Comparison of ENCODE assay signal across 1 cellular context in genomic region chr1:31239653-31240241, GRCh38.
TF ChIP-seq lines count a peak whose summit lies in the region.

NKAIN1 (minus strand) TSS chr1:31239887; CDS start chr1:31239547, 340 bp downstream.

TF ChIP-seq in HEK293, 187 proteins besides CTCF, POLR2A, EP300 and RAD21 (continued from another document):
- TF ChIP-seq ZNF398 (tag by site-specific recombination; IDR thresholded peaks at IDR 0.05) (peak; percentile 89), IKZF3 (tag by site-specific recombination; IDR thresholded peaks at IDR 0.05) (no peak), PBX3 (CRISPR knock-in tag; IDR thresholded peaks at IDR 0.05) (0 out of 2 replicates have a peak, but pooled peaks have one; percentile 59), ZNF354C (tag by site-specific recombination; IDR thresholded peaks at IDR 0.05; ENCODE audit: borderline replicate concordance, low read depth) (no peak), HOXC10 (CRISPR knock-in tag; IDR thresholded peaks at IDR 0.05) (no peak), ZNF488 (tag by site-specific recombination; IDR thresholded peaks at IDR 0.05) (no peak), BCL6B (tag by site-specific recombination; IDR thresholded peaks at IDR 0.05) (no peak), ZNF747 (tag by site-specific recombination; IDR thresholded peaks at IDR 0.05) (no peak), ZNF341 (tag by site-specific recombination; IDR thresholded peaks at IDR 0.05; ENCODE audit: low read depth) (peak; percentile 60; the same call in 1 of the 2 replicates), ZBTB44 (tag by site-specific recombination; IDR thresholded peaks at IDR 0.05) (no peak), ZNF394 (tag by site-specific recombination; IDR thresholded peaks at IDR 0.05; ENCODE audit: borderline replicate concordance) (no peak), ZNF677 (tag by site-specific recombination; IDR thresholded peaks at IDR 0.05) (0 out of 2 replicates have a peak, but pooled peaks have one; percentile 11), ZNF830 (tag by site-specific recombination; IDR thresholded peaks at IDR 0.05; ENCODE audit: low read depth) (no peak), ZBTB20 (tag by site-specific recombination; IDR thresholded peaks at IDR 0.05) (no peak), AEBP2 (tag by site-specific recombination; IDR thresholded peaks at IDR 0.05; ENCODE audit: borderline replicate concordance) (no peak), ZBTB48 (tag by site-specific recombination; IDR thresholded peaks at IDR 0.05) (peak; percentile 20; the same call in 1 of the 2 replicates), ZNF404 (tag by site-specific recombination; IDR thresholded peaks at IDR 0.05) (no peak), SCRT2 (tag by site-specific recombination; IDR thresholded peaks at IDR 0.05) (no peak), ZNF324 (tag by site-specific recombination; IDR thresholded peaks at IDR 0.05) (no peak), ELK4 (IDR thresholded peaks at IDR 0.05; ENCODE audit: borderline replicate concordance, low read depth, low read length) (no peak), ZNF776 (tag by site-specific recombination; IDR thresholded peaks at IDR 0.05; ENCODE audit: borderline replicate concordance) (no peak), MEIS1 (CRISPR knock-in tag; IDR thresholded peaks at IDR 0.05; ENCODE audit: borderline replicate concordance) (no peak), ZBTB21 (tag by site-specific recombination; IDR thresholded peaks at IDR 0.05) (no peak), ZNF302 (tag by site-specific recombination; IDR thresholded peaks at IDR 0.05; ENCODE audit: low read depth) (no peak), ZNF501 (tag by site-specific recombination; IDR thresholded peaks at IDR 0.05) (no peak), ZNF549 (tag by site-specific recombination; IDR thresholded peaks at IDR 0.05) (no peak), ZFP41 (tag by site-specific recombination; IDR thresholded peaks at IDR 0.05; ENCODE audit: borderline replicate concordance) (no peak), ZNF174 (tag by site-specific recombination; IDR thresholded peaks at IDR 0.05) (no peak), ZNF768 (tag by site-specific recombination; IDR thresholded peaks at IDR 0.05) (peak; percentile 95), ZNF843 (tag by site-specific recombination; IDR thresholded peaks at IDR 0.05) (no peak), ZIC2 (tag by site-specific recombination; IDR thresholded peaks at IDR 0.05) (no peak), ZSCAN30 (tag by site-specific recombination; IDR thresholded peaks at IDR 0.05) (0 out of 2 replicates have a peak, but pooled peaks have one; percentile 25), GFI1B (tag by site-specific recombination; IDR thresholded peaks at IDR 0.05) (no peak), PRDM6 (tag by site-specific recombination; IDR thresholded peaks at IDR 0.05) (no peak), PRDM1 (tag by site-specific recombination; IDR thresholded peaks at IDR 0.05) (no peak), ZNF2 (tag by site-specific recombination; IDR thresholded peaks at IDR 0.05) (no peak), ZNF157 (tag by site-specific recombination; IDR thresholded peaks at IDR 0.05) (no peak), ZNF792 (tag by site-specific recombination; IDR thresholded peaks at IDR 0.05) (no peak), ZNF140 (tag by site-specific recombination; IDR thresholded peaks at IDR 0.05) (no peak), ZNF266 (tag by site-specific recombination; IDR thresholded peaks at IDR 0.05; ENCODE audit: low read depth) (no peak), ZSCAN16 (tag by site-specific recombination; IDR thresholded peaks at IDR 0.05) (no peak), FEZF1 (tag by site-specific recombination; IDR thresholded peaks at IDR 0.05) (no peak), REPIN1 (tag by site-specific recombination; IDR thresholded peaks at IDR 0.05; ENCODE audit: low read depth) (no peak), ZNF248 (tag by site-specific recombination; IDR thresholded peaks at IDR 0.05) (no peak), ZNF24 (tag by site-specific recombination; IDR thresholded peaks at IDR 0.05) (no peak), ATF2 (tag by site-specific recombination; IDR thresholded peaks at IDR 0.05; ENCODE audit: low read depth) (no peak), KLF17 (tag by site-specific recombination; IDR thresholded peaks at IDR 0.05) (no peak), ZNF621 (tag by site-specific recombination; IDR thresholded peaks at IDR 0.05) (no peak), ZNF596 (tag by site-specific recombination; IDR thresholded peaks at IDR 0.05) (peak; percentile 37; the same call in 1 of the 2 replicates), KLF8 (tag by site-specific recombination; IDR thresholded peaks at IDR 0.05) (no peak), ZNF626 (tag by site-specific recombination; IDR thresholded peaks at IDR 0.05) (no peak), ZNF350 (tag by site-specific recombination; IDR thresholded peaks at IDR 0.05) (no peak), ZNF701 (tag by site-specific recombination; IDR thresholded peaks at IDR 0.05) (no peak), ZNF580 (tag by site-specific recombination; IDR thresholded peaks at IDR 0.05) (no peak; the same call in 1 of the 2 replicates), ZBTB7A (tag by site-specific recombination; IDR thresholded peaks at IDR 0.05; ENCODE audit: low read depth) (no peak), ZNF473 (tag by site-specific recombination; IDR thresholded peaks at IDR 0.05) (no peak)
